In the genomic region with DNA sequence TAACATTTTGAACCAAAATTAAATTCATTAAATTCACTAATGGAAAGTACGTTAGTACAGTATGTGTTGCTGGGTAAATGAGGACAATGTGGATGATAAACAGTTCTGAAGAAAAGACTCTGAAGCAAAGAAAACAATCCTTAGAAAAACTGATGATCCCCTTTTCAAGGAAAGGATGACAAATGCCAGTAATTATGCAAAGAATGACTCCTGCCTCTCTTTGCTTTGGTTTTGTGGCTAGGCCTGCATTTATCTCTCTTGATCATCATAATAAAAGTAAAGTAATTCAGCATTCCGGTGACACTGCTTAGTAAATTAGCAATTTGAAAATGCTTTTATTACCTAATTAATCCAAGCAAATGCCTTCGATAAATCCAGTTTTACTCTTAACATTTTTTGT, we compare ENCODE assay signal across 14 cellular contexts.
DNase-seq lines count a peak whose midpoint lies in the region; ATAC-seq lines count a peak whose summit lies in the region.
"Had no signal": no experiment of that assay in that cellular context is flagged by ENCODE, and none has a peak within 500 bp of the region (broad histone marks: within the 10 kb centered on the region; RNA-seq: fewer than 3 reads in every experiment).

No MANE protein-coding gene starts in this region.

- no peaks in the 10 kb centered on the region for H3K9me3 ChIP-seq in HAP-1

- peak overlapping the region; percentile 83 for H3K27ac Mint-ChIP-seq in activated CD4-positive, alpha-beta memory T cell treated with anti-CD3 and anti-CD28 coated beads, Interleukin-2, amount 10 ng/mL, durations not matched to agents 7 days and 5 days

- peaks cover 28% of the 10 kb centered on the region for H3K36me3 Mint-ChIP-seq in activated CD4-positive, alpha-beta memory T cell treated with anti-CD3 and anti-CD28 coated beads, Interleukin-2, amount 10 ng/mL, durations not matched to agents 7 days and 5 days (ENCODE audit: low read depth)

- DNase-seq in Caki2 (ENCODE audit: low read depth) (peak; percentile 33), HAP-1 (ENCODE audit: low spot score in 2 of 2) (peak; percentile 27 to 90), iris pigment epithelial cell (ENCODE audit: low read depth) (peak; percentile 51), NCI-H510A (lab: John Stamatoyannopoulos, UW) (no peak), LoVo (ENCODE audit: low spot score) (no peak)
- no peak for DNase-seq in activated CD4-positive, alpha-beta memory T cell treated with anti-CD3 and anti-CD28 coated beads, Interleukin-2, amount 10 ng/mL, durations not matched to agents 7 days and 5 days
- DNase-seq: activated CD4-positive, alpha-beta T cell treated with anti-CD3 and anti-CD28 coated beads for 48 hours; CD4-positive, alpha-beta memory T cell; effector memory CD4-positive, alpha-beta T cell; NCI-H1105 treated with DMSO at 0.1 percent for 48 hours; NCI-H748 treated with DMSO at 0.1 percent for 48 hours; retina had no signal

- H3K4me1 ChIP-seq in HAP-1, result peaks cover 32% of the 10 kb centered on the region

- in situ Hi-C loops in Caki2 (cut with HindIII; ENCODE audit: low pct_unique_long_range_greater_than_20kb, low sequenced_read_pairs), result no loop called here
- in situ Hi-C loops in HAP-1 (cut with MboI; ENCODE audit: low sequenced_read_pairs), result no loop called here

- no peaks in the 10 kb centered on the region for H3K27me3 ChIP-seq in HAP-1 (ENCODE audit: low read depth)

- CTCF ChIA-PET in activated CD4-positive, alpha-beta memory T cell treated with anti-CD3 and anti-CD28 coated beads, Interleukin-2, amount 10 ng/mL, durations not matched to agents 7 days and 5 days (lab: Charles Lee), result interaction anchor here (1.9 kb wide), 1 partner anchor 51 kb away, joined by 7 read pairs; no protein-coding TSS in a partner anchor

- no peaks in the 10 kb centered on the region for H3K9me3 Mint-ChIP-seq in activated CD4-positive, alpha-beta memory T cell treated with anti-CD3 and anti-CD28 coated beads, Interleukin-2, amount 10 ng/mL, durations not matched to agents 7 days and 5 days
- H3K9me3 Mint-ChIP-seq: CD4-positive, alpha-beta memory T cell had no signal

- H3K36me3 ChIP-seq in HAP-1 (replicated peaks), result peaks cover 10% of the 10 kb centered on the region

- peak overlapping the region; percentile 53 for H3K4me3 Mint-ChIP-seq in activated CD4-positive, alpha-beta memory T cell treated with anti-CD3 and anti-CD28 coated beads, Interleukin-2, amount 10 ng/mL, durations not matched to agents 7 days and 5 days

- POLR2A ChIA-PET in activated CD4-positive, alpha-beta memory T cell treated with anti-CD3 and anti-CD28 coated beads, Interleukin-2, amount 10 ng/mL, durations not matched to agents 7 days and 5 days (lab: Charles Lee), result interaction anchor here (2.0 to 4.6 kb wide), 2 partner anchors 78 to 95 kb away, joined by 6 to 39 read pairs; no protein-coding TSS in a partner anchor

- no peak overlapping the region for H3K4me3 ChIP-seq in HAP-1

- H3K27me3 Mint-ChIP-seq in activated CD4-positive, alpha-beta memory T cell treated with anti-CD3 and anti-CD28 coated beads, Interleukin-2, amount 10 ng/mL, durations not matched to agents 7 days and 5 days, result no peaks in the 10 kb centered on the region
- H3K27me3 Mint-ChIP-seq: CD4-positive, alpha-beta memory T cell had no signal

- H3K4me1 Mint-ChIP-seq in activated CD4-positive, alpha-beta memory T cell treated with anti-CD3 and anti-CD28 coated beads, Interleukin-2, amount 10 ng/mL, durations not matched to agents 7 days and 5 days, result peaks cover 38% of the 10 kb centered on the region

- ATAC-seq in GM18867 (IDR thresholded peaks at IDR 0.05; ENCODE audit: unreplicated experiment) (no peak), HG03108 (IDR thresholded peaks at IDR 0.05; ENCODE audit: unreplicated experiment) (no peak)

Comparison
In these comparisons a context has a peak if more than half of its experiments do, and no peak if none do; other contexts are left out.
1. DNase-seq: peak in Caki2 (single experiment), HAP-1 (2 of 2) and iris pigment epithelial cell (single experiment); none in activated CD4-positive, alpha-beta memory T cell treated with anti-CD3 and anti-CD28 coated beads, Interleukin-2, amount 10 ng/mL, durations not matched to agents 7 days and 5 days (single experiment), NCI-H510A (single experiment) and LoVo (single experiment).